In the genomic region with DNA sequence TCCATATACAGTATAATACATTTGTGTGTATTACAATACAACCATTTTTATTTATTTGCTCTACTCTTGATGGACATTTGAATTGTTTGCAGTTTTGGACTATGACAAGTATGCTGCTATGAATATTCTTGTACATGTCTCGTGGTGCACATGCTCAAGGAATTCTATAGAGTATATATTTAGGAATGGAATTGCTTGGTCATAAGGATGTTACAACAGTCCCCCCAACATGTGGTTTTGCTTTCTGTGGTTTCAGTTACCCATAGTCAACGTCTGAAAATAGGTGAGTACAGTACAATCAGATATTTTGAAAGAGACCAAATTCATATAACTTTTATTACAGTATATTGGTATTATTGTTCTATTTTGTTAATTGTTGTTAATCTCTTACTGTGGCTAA, we compare ENCODE assay signal across 25 cellular contexts.
"Had no signal": no experiment of that assay in that cellular context is flagged by ENCODE, and none has a peak within 500 bp of the region (broad histone marks: within the 10 kb centered on the region; RNA-seq: fewer than 3 reads in every experiment).

No MANE protein-coding gene starts in this region.

- H3K4me1 Mint-ChIP-seq: natural killer cell; stimulated activated naive B cell treated with anti-CD40 and anti-IgM and Interleukin-4, amounts not matched to agents 10 μg/mL and 1 μg/mL and 100 μg/mL, for 72 hours had no signal

- H3K9me3 Mint-ChIP-seq: effector memory CD8-positive, alpha-beta T cell; natural killer cell; stimulated activated naive B cell treated with anti-CD40 and anti-IgM and Interleukin-4, amounts not matched to agents 10 μg/mL and 1 μg/mL and 100 μg/mL, for 72 hours; stimulated activated naive CD8-positive, alpha-beta T cell treated with anti-CD3 and anti-CD28 coated beads, Interleukin-15, Interleukin-2, amounts not matched to agents 100 ng/mL and 50 ng/mL, for 24 hours had no signal

- ATAC-seq: effector memory CD8-positive, alpha-beta T cell; heart right ventricle; left cardiac atrium; left lung; natural killer cell; psoas muscle; right cardiac atrium; stimulated activated naive B cell treated with anti-CD40 and anti-IgM and Interleukin-4, amounts not matched to agents 10 μg/mL and 1 μg/mL and 100 μg/mL, for 72 hours had no signal

- H3K36me3 Mint-ChIP-seq: natural killer cell; stimulated activated naive B cell treated with anti-CD40 and anti-IgM and Interleukin-4, amounts not matched to agents 10 μg/mL and 1 μg/mL and 100 μg/mL, for 72 hours had no signal

- H3K4me1 ChIP-seq: heart right ventricle, left lung, psoas muscle, sigmoid colon, spleen, tibial nerve, upper lobe of left lung had no signal

- H3K27ac ChIP-seq: esophagus squamous epithelium, heart right ventricle, left lung, ovary, psoas muscle, sigmoid colon, skin epidermis, spleen, thoracic aorta, tibial nerve, upper lobe of left lung had no signal

- H3K4me3 Mint-ChIP-seq: effector memory CD8-positive, alpha-beta T cell; natural killer cell; stimulated activated naive B cell treated with anti-CD40 and anti-IgM and Interleukin-4, amounts not matched to agents 10 μg/mL and 1 μg/mL and 100 μg/mL, for 72 hours; stimulated activated naive CD8-positive, alpha-beta T cell treated with anti-CD3 and anti-CD28 coated beads, Interleukin-15, Interleukin-2, amounts not matched to agents 100 ng/mL and 50 ng/mL, for 24 hours had no signal

- H3K4me3 ChIP-seq: esophagus squamous epithelium, heart right ventricle, left lung, ovary, psoas muscle, sigmoid colon, skin epidermis, spleen, thoracic aorta, tibial nerve, upper lobe of left lung had no signal

- H3K36me3 ChIP-seq: esophagus squamous epithelium, heart right ventricle, left lung, ovary, sigmoid colon, spleen, thoracic aorta, tibial nerve, upper lobe of left lung had no signal

- H3K9me3 ChIP-seq: esophagus squamous epithelium, heart right ventricle, left lung, ovary, psoas muscle, sigmoid colon, spleen, thoracic aorta, tibial nerve, upper lobe of left lung had no signal

- H3K27ac Mint-ChIP-seq: effector memory CD8-positive, alpha-beta T cell; natural killer cell; stimulated activated naive B cell treated with anti-CD40 and anti-IgM and Interleukin-4, amounts not matched to agents 10 μg/mL and 1 μg/mL and 100 μg/mL, for 72 hours; stimulated activated naive CD8-positive, alpha-beta T cell treated with anti-CD3 and anti-CD28 coated beads, Interleukin-15, Interleukin-2, amounts not matched to agents 100 ng/mL and 50 ng/mL, for 24 hours had no signal

- DNase-seq: cortex of kidney; effector memory CD8-positive, alpha-beta T cell; esophagus squamous epithelium; foreskin melanocyte; glutamatergic neuron; heart right ventricle; hippocampal formation; left cardiac atrium; left lung; mammary epithelial cell; natural killer cell; occipital lobe; ovary; posterior cingulate gyrus; psoas muscle; right cardiac atrium; sigmoid colon; spleen; stimulated activated CD4-positive, alpha-beta T cell treated with anti-CD3 and anti-CD28 coated beads, Interleukin-4, amount 100 ng/mL, for 4 hours; stimulated activated naive B cell treated with anti-CD40 and anti-IgM and Interleukin-4, amounts not matched to agents 10 μg/mL and 1 μg/mL and 100 μg/mL, for 72 hours; upper lobe of left lung had no signal

- H3K27me3 ChIP-seq: left lung, ovary, sigmoid colon, spleen, tibial nerve, upper lobe of left lung had no signal
